ENCODE assay signal across 1 cellular context in genomic region chr10:68231106-68231901, GRCh38.
A peak's percentile ranks its signal among the peaks of the same experiment; 100 is the strongest.
TF ChIP-seq lines count a peak whose summit lies in the region.

No MANE protein-coding gene starts in this region.

TF ChIP-seq in HEK293, 187 proteins besides CTCF, POLR2A, EP300 and RAD21 (continued from another document):
- peak; percentile 96 for TF ChIP-seq ZNF692 (tag by site-specific recombination; IDR thresholded peaks at IDR 0.05)
- no peak for TF ChIP-seq ZNF518A (tag by site-specific recombination; conservative IDR thresholded peaks at IDR 0.05; ENCODE audit: low read depth)
- no peak for TF ChIP-seq ZNF112 (tag by site-specific recombination; IDR thresholded peaks at IDR 0.05)
- 0 out of 2 replicates have a peak, but pooled peaks have one; percentile 40 for TF ChIP-seq ZNF184 (tag by site-specific recombination; IDR thresholded peaks at IDR 0.05)
- no peak for TF ChIP-seq SCRT1 (tag by site-specific recombination; IDR thresholded peaks at IDR 0.05; ENCODE audit: borderline replicate concordance)
- no peak for TF ChIP-seq ZNF623 (tag by site-specific recombination; IDR thresholded peaks at IDR 0.05)
- no peak for TF ChIP-seq FEZF1 (tag by site-specific recombination; IDR thresholded peaks at IDR 0.05)
- no peak for TF ChIP-seq BCL11B (tag by site-specific recombination; IDR thresholded peaks at IDR 0.05; ENCODE audit: low read depth)
- TF ChIP-seq ZNF416 (tag by site-specific recombination; IDR thresholded peaks at IDR 0.05): no peak
- no peak for TF ChIP-seq ZNF133 (tag by site-specific recombination; IDR thresholded peaks at IDR 0.05)
- no peak; the same call in 1 of the 2 replicates for TF ChIP-seq ZNF777 (tag by site-specific recombination; IDR thresholded peaks at IDR 0.05; ENCODE audit: borderline replicate concordance)
- TF ChIP-seq ZNF658 (tag by site-specific recombination; IDR thresholded peaks at IDR 0.05): no peak
- no peak for TF ChIP-seq ZSCAN23 (tag by site-specific recombination; IDR thresholded peaks at IDR 0.05)
- TF ChIP-seq ZBTB26 (tag by site-specific recombination; optimal IDR thresholded peaks at IDR 0.05): peak; percentile 97
- no peak for TF ChIP-seq ZNF114 (tag by site-specific recombination; IDR thresholded peaks at IDR 0.05)
- TF ChIP-seq ZNF501 (tag by site-specific recombination; IDR thresholded peaks at IDR 0.05): peak; percentile 76
- no peak; the same call in 1 of the 2 replicates for TF ChIP-seq ZBTB11 (tag by site-specific recombination; conservative IDR thresholded peaks at IDR 0.05; ENCODE audit: low read depth)
- TF ChIP-seq RBAK (tag by site-specific recombination; IDR thresholded peaks at IDR 0.05): no peak
- TF ChIP-seq ZNF174 (tag by site-specific recombination; IDR thresholded peaks at IDR 0.05): no peak
- 0 out of 2 replicates have a peak, but pooled peaks have one; percentile 81 for TF ChIP-seq ZNF660 (tag by site-specific recombination; IDR thresholded peaks at IDR 0.05)
- TF ChIP-seq MZF1 (tag by site-specific recombination; IDR thresholded peaks at IDR 0.05; ENCODE audit: borderline replicate concordance): no peak
- TF ChIP-seq ZIC2 (tag by site-specific recombination; IDR thresholded peaks at IDR 0.05): peak; percentile 74
- TF ChIP-seq ZNF362 (tag by site-specific recombination; IDR thresholded peaks at IDR 0.05): no peak
- TF ChIP-seq TSHZ1 (tag by site-specific recombination; IDR thresholded peaks at IDR 0.05; ENCODE audit: borderline replicate concordance): no peak
- TF ChIP-seq ZBTB21 (tag by site-specific recombination; IDR thresholded peaks at IDR 0.05): no peak
- no peak for TF ChIP-seq ZNF18 (tag by site-specific recombination; IDR thresholded peaks at IDR 0.05)
- TF ChIP-seq ZNF768 (tag by site-specific recombination; IDR thresholded peaks at IDR 0.05): no peak
- TF ChIP-seq HOXC10 (CRISPR knock-in tag; IDR thresholded peaks at IDR 0.05): no peak
- no peak for TF ChIP-seq ZNF704 (tag by site-specific recombination; IDR thresholded peaks at IDR 0.05)
